In genomic region chr15:40440300-40441011, GRCh38 we compare ENCODE assay signal across 8 cellular contexts. TPM values are rescaled to one million over a fixed set of nuclear protein-coding genes. Genes with fewer than 3 reads are reported as not detected.
DNase-seq lines count a peak whose midpoint lies in the region; TF ChIP-seq lines count a peak whose summit lies in the region.

BAHD1 (plus strand) TSS chr15:40440953; CDS start chr15:40458465, 17,512 bp downstream.

- peak within 1 kb of the TSS; percentile 84 for H3K4me3 ChIP-seq in H7 (ENCODE audit: insufficient read depth, low read depth, low read length)
- peak within 1 kb of the TSS; percentile 92 for H3K4me3 ChIP-seq in neural cell (ENCODE audit: low read length)
- H3K4me3 ChIP-seq in stomach = peak within 1 kb of the TSS; percentile 81 to 96 (median 92)

- peak within 1 kb of the TSS; percentile 82 for H3K9ac ChIP-seq in neural cell (ENCODE audit: low read length)

- H3K9me3 ChIP-seq in neural cell (ENCODE audit: low read length) = no peaks in the 10 kb centered on the region
- no peaks in the 10 kb centered on the region for H3K9me3 ChIP-seq in stomach

- H3K36me3 ChIP-seq in H7 (replicated peaks; ENCODE audit: control insufficient read depth, insufficient read depth, low read length) (no peaks in the 10 kb centered on the region), neural cell (ENCODE audit: insufficient read depth, low read length) (no peaks in the 10 kb centered on the region), stomach (no peaks in the 10 kb centered on the region)

- H3K4me1 ChIP-seq in stomach = peaks cover 65 to 86% (median 74%) of the 10 kb centered on the region in 4 donors

- no peak for TF ChIP-seq POLR2A in stomach (IDR thresholded peaks at IDR 0.05)

- H3K27me3 ChIP-seq in H7 (ENCODE audit: control insufficient read depth, insufficient read depth, low read length) = peaks cover 9% of the 10 kb centered on the region
- peaks cover 50% of the 10 kb centered on the region for H3K27me3 ChIP-seq in neural cell (ENCODE audit: insufficient read depth, low read depth, low read length)
- peaks cover 0 to 41% (median 12%) of the 10 kb centered on the region in 3 donors for H3K27me3 ChIP-seq in stomach

- WGBS in stomach, 5 donors = 0 to 1% (median 1%) methylated on average over 42 to 54 of the region's 54 CpGs

- no peak for TF ChIP-seq CTCF in neural cell (IDR thresholded peaks at IDR 0.05; ENCODE audit: poor library complexity, severe bottlenecking)
- TF ChIP-seq CTCF in stomach (IDR thresholded peaks at IDR 0.05) = no peak

- H2AFZ ChIP-seq in neural cell (ENCODE audit: low read depth, low read length) = peak within 1 kb of the TSS; percentile 32

- TF ChIP-seq EP300 in neural cell (conservative IDR thresholded peaks at IDR 0.05; ENCODE audit: poor library complexity, severe bottlenecking) = no peak
- TF ChIP-seq EP300 in stomach (IDR thresholded peaks at IDR 0.05) = no peak

- no peaks in the 10 kb centered on the region for H3F3A ChIP-seq in neural cell (ENCODE audit: insufficient read depth, low read length, poor library complexity, severe bottlenecking)

- no peaks in the 10 kb centered on the region for H3K9me2 ChIP-seq in neural cell (ENCODE audit: insufficient read depth, low read length)

- no peak for TF ChIP-seq RAD21 in neural cell (conservative IDR thresholded peaks at IDR 0.05)

- H3K27ac ChIP-seq in neural cell (ENCODE audit: low read length) (peak within 1 kb of the TSS; percentile 49), stomach (peak within 1 kb of the TSS; percentile 77 to 90 (median 85))

- peaks cover 32% of the 10 kb centered on the region for H3K79me2 ChIP-seq in neural cell (replicated peaks; ENCODE audit: insufficient read depth, low read length)

- peak; percentile 94 for DNase-seq in ELR (ENCODE audit: low read depth)
- peak; percentile 100 for DNase-seq in H7
- DNase-seq in M059J (ENCODE audit: low read depth) = peak; percentile 89
- peak; percentile 83 to 96 for DNase-seq in SHP77 (lab: John Stamatoyannopoulos, UW)
- DNase-seq in activated effector memory CD4-positive, alpha-beta T cell treated with Interleukin-2 at 50 U/mL for 16 hours = peak; percentile 90
- peak; percentile 89 for DNase-seq in fibroblast of the conjunctiva (ENCODE audit: low read depth)
- peak; percentile 96 for DNase-seq in stomach

- intact Hi-C loops in stomach (cut with DNase I; ENCODE audit: low total_unique reads) = no loop called here

- H3K4me2 ChIP-seq in neural cell (ENCODE audit: low read length) = peak within 1 kb of the TSS; percentile 80

- peaks cover 14% of the 10 kb centered on the region for H4K20me1 ChIP-seq in neural cell (ENCODE audit: insufficient read depth)

TF ChIP-seq in neural cell, 6 proteins besides CTCF, POLR2A, EP300 and RAD21:
- TF ChIP-seq TAF1 (IDR thresholded peaks at IDR 0.05; ENCODE audit: low read depth) (peak; percentile 41), POLR2AphosphoS5 (IDR thresholded peaks at IDR 0.05) (peak; percentile 64), MXI1 (conservative IDR thresholded peaks at IDR 0.05; ENCODE audit: poor library complexity, severe bottlenecking) (no peak)

RNA-seq across cellular contexts. Expression of gene BAHD1, which starts in this region (rescaled TPM):
- total RNA-seq in H7 (2014; rRNA removed; shearing (Covaris generic)) = 45.7 and 47.4 TPM in 2 replicates
- 6.5 and 16.6 TPM in 2 replicates for total RNA-seq in M059J (2014; rRNA removed; shearing (Covaris generic))
- polyA plus RNA-seq in neural cell (22.8 and 24.3 TPM in 2 replicates), stomach (1 to 10 TPM; 7.3 to 8.7 (median 7.5) TPM)
- 20.4 and 25.1 TPM in 2 replicates for polyA minus RNA-seq in neural cell
- total RNA-seq in stomach = 10 to 100 TPM in 4 of 5 donors, 1 to 10 TPM in 1; 5.3 to 35.9 (median 16.7) TPM

Comparison
In these comparisons a context has a peak if more than half of its experiments do, and no peak if none do; other contexts are left out.
1. Peak in every context shown above with its lines: DNase-seq, H3K4me3 ChIP-seq and H3K27ac ChIP-seq.